In genomic region chr6:27145731-27146455, GRCh38 we compare ENCODE assay signal across 1 cellular context.
A peak's percentile ranks its signal among the peaks of the same experiment; 100 is the strongest.
TF ChIP-seq lines count a peak whose summit lies in the region.

No MANE protein-coding gene starts in this region.

TF ChIP-seq in HEK293, 187 proteins besides CTCF, POLR2A, EP300 and RAD21 (continued from another document):
- TF ChIP-seq YY1 (tag by site-specific recombination; IDR thresholded peaks at IDR 0.05) (peak; percentile 88), ZSCAN5A (tag by site-specific recombination; IDR thresholded peaks at IDR 0.05) (no peak), ZBTB6 (tag by site-specific recombination; IDR thresholded peaks at IDR 0.05) (no peak), ZFP41 (tag by site-specific recombination; IDR thresholded peaks at IDR 0.05; ENCODE audit: borderline replicate concordance) (no peak), ZNF701 (tag by site-specific recombination; IDR thresholded peaks at IDR 0.05) (no peak), ZNF621 (tag by site-specific recombination; IDR thresholded peaks at IDR 0.05) (no peak), ZNF530 (tag by site-specific recombination; IDR thresholded peaks at IDR 0.05; ENCODE audit: low read depth) (no peak), ZNF223 (tag by site-specific recombination; IDR thresholded peaks at IDR 0.05) (no peak), KLF7 (tag by site-specific recombination; IDR thresholded peaks at IDR 0.05; ENCODE audit: borderline replicate concordance) (no peak), ZNF785 (tag by site-specific recombination; IDR thresholded peaks at IDR 0.05) (no peak), ZNF830 (tag by site-specific recombination; IDR thresholded peaks at IDR 0.05; ENCODE audit: low read depth) (no peak), HOXC10 (CRISPR knock-in tag; IDR thresholded peaks at IDR 0.05) (no peak), ZFP37 (tag by site-specific recombination; IDR thresholded peaks at IDR 0.05) (no peak), ZBTB1 (tag by site-specific recombination; IDR thresholded peaks at IDR 0.05) (no peak), ELK4 (IDR thresholded peaks at IDR 0.05; ENCODE audit: borderline replicate concordance, low read depth, low read length) (peak; percentile 23; the same call in 1 of the 2 replicates), SP2 (tag by site-specific recombination; IDR thresholded peaks at IDR 0.05) (peak; percentile 58), ZNF16 (tag by site-specific recombination; IDR thresholded peaks at IDR 0.05; ENCODE audit: low read depth) (no peak), ZNF184 (tag by site-specific recombination; IDR thresholded peaks at IDR 0.05) (no peak), ZNF350 (tag by site-specific recombination; IDR thresholded peaks at IDR 0.05) (no peak), ZNF777 (tag by site-specific recombination; IDR thresholded peaks at IDR 0.05; ENCODE audit: borderline replicate concordance) (no peak), ZNF610 (tag by site-specific recombination; IDR thresholded peaks at IDR 0.05; ENCODE audit: borderline replicate concordance) (no peak), ZNF341 (tag by site-specific recombination; IDR thresholded peaks at IDR 0.05; ENCODE audit: low read depth) (peak; percentile 46; the same call in 1 of the 2 replicates), PRDM1 (tag by site-specific recombination; IDR thresholded peaks at IDR 0.05) (peak; percentile 92), ZNF248 (tag by site-specific recombination; IDR thresholded peaks at IDR 0.05) (no peak), ZNF596 (tag by site-specific recombination; IDR thresholded peaks at IDR 0.05) (no peak), MEIS1 (CRISPR knock-in tag; IDR thresholded peaks at IDR 0.05; ENCODE audit: borderline replicate concordance) (no peak), ZNF529 (tag by site-specific recombination; IDR thresholded peaks at IDR 0.05; ENCODE audit: insufficient replicate concordance) (no peak), KLF8 (tag by site-specific recombination; IDR thresholded peaks at IDR 0.05) (no peak), ZNF585B (tag by site-specific recombination; IDR thresholded peaks at IDR 0.05) (no peak), SCRT2 (tag by site-specific recombination; IDR thresholded peaks at IDR 0.05) (peak; percentile 98), ZSCAN18 (tag by site-specific recombination; IDR thresholded peaks at IDR 0.05) (no peak), INSM2 (tag by site-specific recombination; IDR thresholded peaks at IDR 0.05) (0 out of 2 replicates have a peak, but pooled peaks have one; percentile 41), ZNF214 (tag by site-specific recombination; IDR thresholded peaks at IDR 0.05; ENCODE audit: borderline replicate concordance) (no peak)
- TF ChIP-seq, protein P1, sequence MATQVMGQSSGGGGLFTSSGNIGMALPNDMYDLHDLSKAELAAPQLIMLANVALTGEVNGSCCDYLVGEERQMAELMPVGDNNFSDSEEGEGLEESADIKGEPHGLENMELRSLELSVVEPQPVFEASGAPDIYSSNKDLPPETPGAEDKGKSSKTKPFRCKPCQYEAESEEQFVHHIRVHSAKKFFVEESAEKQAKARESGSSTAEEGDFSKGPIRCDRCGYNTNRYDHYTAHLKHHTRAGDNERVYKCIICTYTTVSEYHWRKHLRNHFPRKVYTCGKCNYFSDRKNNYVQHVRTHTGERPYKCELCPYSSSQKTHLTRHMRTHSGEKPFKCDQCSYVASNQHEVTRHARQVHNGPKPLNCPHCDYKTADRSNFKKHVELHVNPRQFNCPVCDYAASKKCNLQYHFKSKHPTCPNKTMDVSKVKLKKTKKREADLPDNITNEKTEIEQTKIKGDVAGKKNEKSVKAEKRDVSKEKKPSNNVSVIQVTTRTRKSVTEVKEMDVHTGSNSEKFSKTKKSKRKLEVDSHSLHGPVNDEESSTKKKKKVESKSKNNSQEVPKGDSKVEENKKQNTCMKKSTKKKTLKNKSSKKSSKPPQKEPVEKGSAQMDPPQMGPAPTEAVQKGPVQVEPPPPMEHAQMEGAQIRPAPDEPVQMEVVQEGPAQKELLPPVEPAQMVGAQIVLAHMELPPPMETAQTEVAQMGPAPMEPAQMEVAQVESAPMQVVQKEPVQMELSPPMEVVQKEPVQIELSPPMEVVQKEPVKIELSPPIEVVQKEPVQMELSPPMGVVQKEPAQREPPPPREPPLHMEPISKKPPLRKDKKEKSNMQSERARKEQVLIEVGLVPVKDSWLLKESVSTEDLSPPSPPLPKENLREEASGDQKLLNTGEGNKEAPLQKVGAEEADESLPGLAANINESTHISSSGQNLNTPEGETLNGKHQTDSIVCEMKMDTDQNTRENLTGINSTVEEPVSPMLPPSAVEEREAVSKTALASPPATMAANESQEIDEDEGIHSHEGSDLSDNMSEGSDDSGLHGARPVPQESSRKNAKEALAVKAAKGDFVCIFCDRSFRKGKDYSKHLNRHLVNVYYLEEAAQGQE (tag by site-specific recombination; IDR thresholded peaks at IDR 0.05), result no peak
- TF ChIP-seq, protein P2, sequence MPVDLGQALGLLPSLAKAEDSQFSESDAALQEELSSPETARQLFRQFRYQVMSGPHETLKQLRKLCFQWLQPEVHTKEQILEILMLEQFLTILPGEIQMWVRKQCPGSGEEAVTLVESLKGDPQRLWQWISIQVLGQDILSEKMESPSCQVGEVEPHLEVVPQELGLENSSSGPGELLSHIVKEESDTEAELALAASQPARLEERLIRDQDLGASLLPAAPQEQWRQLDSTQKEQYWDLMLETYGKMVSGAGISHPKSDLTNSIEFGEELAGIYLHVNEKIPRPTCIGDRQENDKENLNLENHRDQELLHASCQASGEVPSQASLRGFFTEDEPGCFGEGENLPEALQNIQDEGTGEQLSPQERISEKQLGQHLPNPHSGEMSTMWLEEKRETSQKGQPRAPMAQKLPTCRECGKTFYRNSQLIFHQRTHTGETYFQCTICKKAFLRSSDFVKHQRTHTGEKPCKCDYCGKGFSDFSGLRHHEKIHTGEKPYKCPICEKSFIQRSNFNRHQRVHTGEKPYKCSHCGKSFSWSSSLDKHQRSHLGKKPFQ (tag by site-specific recombination; IDR thresholded peaks at IDR 0.05), result no peak
- TF ChIP-seq, protein P3, sequence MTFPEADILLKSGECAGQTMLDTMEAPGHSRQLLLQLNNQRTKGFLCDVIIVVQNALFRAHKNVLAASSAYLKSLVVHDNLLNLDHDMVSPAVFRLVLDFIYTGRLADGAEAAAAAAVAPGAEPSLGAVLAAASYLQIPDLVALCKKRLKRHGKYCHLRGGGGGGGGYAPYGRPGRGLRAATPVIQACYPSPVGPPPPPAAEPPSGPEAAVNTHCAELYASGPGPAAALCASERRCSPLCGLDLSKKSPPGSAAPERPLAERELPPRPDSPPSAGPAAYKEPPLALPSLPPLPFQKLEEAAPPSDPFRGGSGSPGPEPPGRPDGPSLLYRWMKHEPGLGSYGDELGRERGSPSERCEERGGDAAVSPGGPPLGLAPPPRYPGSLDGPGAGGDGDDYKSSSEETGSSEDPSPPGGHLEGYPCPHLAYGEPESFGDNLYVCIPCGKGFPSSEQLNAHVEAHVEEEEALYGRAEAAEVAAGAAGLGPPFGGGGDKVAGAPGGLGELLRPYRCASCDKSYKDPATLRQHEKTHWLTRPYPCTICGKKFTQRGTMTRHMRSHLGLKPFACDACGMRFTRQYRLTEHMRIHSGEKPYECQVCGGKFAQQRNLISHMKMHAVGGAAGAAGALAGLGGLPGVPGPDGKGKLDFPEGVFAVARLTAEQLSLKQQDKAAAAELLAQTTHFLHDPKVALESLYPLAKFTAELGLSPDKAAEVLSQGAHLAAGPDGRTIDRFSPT (tag by site-specific recombination; IDR thresholded peaks at IDR 0.05), result peak; percentile 43; the same call in 1 of the 2 replicates
- TF ChIP-seq, protein P4, sequence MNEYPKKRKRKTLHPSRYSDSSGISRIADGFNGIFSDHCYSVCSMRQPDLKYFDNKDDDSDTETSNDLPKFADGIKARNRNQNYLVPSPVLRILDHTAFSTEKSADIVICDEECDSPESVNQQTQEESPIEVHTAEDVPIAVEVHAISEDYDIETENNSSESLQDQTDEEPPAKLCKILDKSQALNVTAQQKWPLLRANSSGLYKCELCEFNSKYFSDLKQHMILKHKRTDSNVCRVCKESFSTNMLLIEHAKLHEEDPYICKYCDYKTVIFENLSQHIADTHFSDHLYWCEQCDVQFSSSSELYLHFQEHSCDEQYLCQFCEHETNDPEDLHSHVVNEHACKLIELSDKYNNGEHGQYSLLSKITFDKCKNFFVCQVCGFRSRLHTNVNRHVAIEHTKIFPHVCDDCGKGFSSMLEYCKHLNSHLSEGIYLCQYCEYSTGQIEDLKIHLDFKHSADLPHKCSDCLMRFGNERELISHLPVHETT (tag by site-specific recombination; IDR thresholded peaks at IDR 0.05), result peak; percentile 15; the same call in 1 of the 2 replicates
